In genomic region chr10:124541076-124541903, GRCh38 we compare ENCODE assay signal across 25 cellular contexts.
"Had no signal": no experiment of that assay in that cellular context is flagged by ENCODE, and none has a peak within 500 bp of the region (broad histone marks: within the 10 kb centered on the region; RNA-seq: fewer than 3 reads in every experiment).

No MANE protein-coding gene starts in this region.

- DNase-seq: activated CD4-positive, alpha-beta memory T cell treated with anti-CD3 and anti-CD28 coated beads, Interleukin-2, amount 10 ng/mL, durations not matched to agents 7 days and 5 days; activated CD4-positive, alpha-beta T cell treated with anti-CD3 and anti-CD28 coated beads, Interleukin-2, amount 10 ng/mL, durations not matched to agents 24 days and 14 days; activated CD8-positive, alpha-beta memory T cell treated with anti-CD3 and anti-CD28 coated beads, Interleukin-2, amount 10 ng/mL, durations not matched to agents 7 days and 5 days; activated effector memory CD4-positive, alpha-beta T cell treated with anti-CD3 and anti-CD28 coated beads, Interleukin-2, amount 50 U/mL, for 16 hours; activated naive CD4-positive, alpha-beta T cell treated with anti-CD3 and anti-CD28 coated beads, Interleukin-2, amount 50 U/mL, for 16 hours; activated T-cell treated with anti-CD3 and anti-CD28 coated beads for 4 hours; aorta; brain microvascular endothelial cell; effector memory CD8-positive, alpha-beta T cell; glutamatergic neuron; left ventricle myocardium inferior; naive thymus-derived CD8-positive, alpha-beta T cell; stimulated activated CD4-positive, alpha-beta T cell treated with anti-CD3 and anti-CD28 coated beads, Interleukin-2, amount 100 ng/mL, for 24 hours; stomach; trophoblast cell; uterus had no signal

- H3K36me3 ChIP-seq: brain microvascular endothelial cell, esophagus muscularis mucosa, left ventricle myocardium inferior, neural progenitor cell, prostate gland, right lobe of liver, stomach, uterus had no signal

- FAIRE-seq: colon, endothelial cell of umbilical vein, frontal cortex had no signal

- H3K4me1 ChIP-seq: prostate gland, right lobe of liver had no signal

- H3K27me3 ChIP-seq: brain microvascular endothelial cell, esophagus muscularis mucosa, hepatocyte, neural progenitor cell, right lobe of liver, stomach, uterus had no signal

- H3K79me2 ChIP-seq: hepatocyte had no signal

- H2AFZ ChIP-seq: hepatocyte had no signal

- H3K4me3 ChIP-seq: hepatocyte, left ventricle myocardium inferior, neural progenitor cell, prostate gland, right lobe of liver, skin epidermis, uterus had no signal

- H3K4me2 ChIP-seq: hepatocyte, neural progenitor cell had no signal

- H3K9me3 ChIP-seq: esophagus muscularis mucosa, left ventricle myocardium inferior, prostate gland, right lobe of liver, stomach, uterus had no signal

- H3K27ac ChIP-seq: brain microvascular endothelial cell, esophagus muscularis mucosa, hepatocyte, left ventricle myocardium inferior, neural progenitor cell, prostate gland, right lobe of liver, skin epidermis, stomach had no signal

- H3K9ac ChIP-seq: neural progenitor cell had no signal
